20 cellular contexts compared by ENCODE assay signal in the genomic region with DNA sequence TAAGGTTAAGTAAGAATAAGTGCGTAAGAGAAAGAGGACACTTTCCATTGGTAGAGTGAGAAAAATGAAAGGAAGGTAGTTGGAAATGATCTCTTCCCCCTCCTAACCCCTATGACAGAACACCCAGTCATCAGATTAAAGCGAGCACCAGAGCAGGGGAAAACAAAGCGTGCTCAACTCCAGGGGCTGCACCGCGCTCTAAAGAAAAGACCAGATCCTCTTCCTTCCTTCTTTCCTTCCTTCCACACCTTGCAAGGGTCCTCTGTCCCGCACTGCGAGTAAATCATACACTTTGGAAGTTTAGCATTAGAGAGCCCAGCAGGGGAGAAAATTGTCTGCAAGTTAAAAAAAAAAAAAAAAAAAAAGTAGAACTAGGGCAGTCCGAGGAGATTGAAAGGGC. TPM values are rescaled to one million over a fixed set of nuclear protein-coding genes. Genes with fewer than 3 reads are reported as not detected.
DNase-seq lines count a peak whose midpoint lies in the region; TF ChIP-seq lines count a peak whose summit lies in the region.
"Had no signal": no experiment of that assay in that cellular context is flagged by ENCODE, and none has a peak within 500 bp of the region (broad histone marks: within the 10 kb centered on the region; RNA-seq: fewer than 3 reads in every experiment).

No MANE protein-coding gene starts in this region.

- H3K9me3 ChIP-seq in H9 (ENCODE audit: control insufficient read depth, low read depth, low read length), result no peaks in the 10 kb centered on the region
- H3K9me3 ChIP-seq in hepatocyte (ENCODE audit: low read depth), result no peaks in the 10 kb centered on the region
- no peaks in the 10 kb centered on the region for H3K9me3 ChIP-seq in trophoblast cell (ENCODE audit: insufficient read depth, low read depth, low read length)
- H3K9me3 ChIP-seq in CD4-positive, alpha-beta memory T cell (ENCODE audit: control insufficient read depth in 1 of 2, low read length in 2 of 2), result no peaks in the 10 kb centered on the region
- H3K9me3 ChIP-seq: SK-N-SH had no signal

- H2BK5ac ChIP-seq in H9 (ENCODE audit: insufficient read length, low read length) (no peak overlapping the region), trophoblast cell (ENCODE audit: low read depth, low read length, poor library complexity) (no peak overlapping the region)

- no peak overlapping the region for H3K23ac ChIP-seq in H9 (ENCODE audit: insufficient read length, low read depth, low read length)
- no peak overlapping the region for H3K23ac ChIP-seq in trophoblast cell (ENCODE audit: low read length)

- H3K36me3 ChIP-seq in hepatocyte (replicated peaks; ENCODE audit: insufficient read depth, low read depth) (no peaks in the 10 kb centered on the region), trophoblast cell (ENCODE audit: control insufficient read depth in 1 of 2, insufficient read depth in 2 of 2, low read length in 2 of 2) (no peaks in the 10 kb centered on the region)
- H3K36me3 ChIP-seq in CD4-positive, alpha-beta memory T cell (ENCODE audit: insufficient read depth, low read length), result no peaks in the 10 kb centered on the region
- H3K36me3 ChIP-seq: BLaER1 had no signal

- POLR2A ChIA-PET in CD4-positive, alpha-beta memory T cell (lab: Charles Lee; ENCODE audit: partially characterized antibody), result no interaction called here

- H2AFZ ChIP-seq in H9 (ENCODE audit: low read length), result no peak overlapping the region
- peak overlapping the region; percentile 75 for H2AFZ ChIP-seq in hepatocyte
- H2AFZ ChIP-seq in trophoblast cell (ENCODE audit: insufficient read depth, low read length, poor library complexity), result no peak overlapping the region

- no peak overlapping the region for H3K14ac ChIP-seq in H9 (ENCODE audit: insufficient read depth, low read length)
- no peak overlapping the region for H3K14ac ChIP-seq in trophoblast cell (ENCODE audit: low read length)

- no peak overlapping the region for H3K27ac Mint-ChIP-seq in H9
- no peak overlapping the region for H3K27ac Mint-ChIP-seq in CD4-positive, alpha-beta memory T cell
- H3K27ac Mint-ChIP-seq: activated B cell treated with CpG ODN at 0.5 μM for 24 hours; activated naive CD8-positive, alpha-beta T cell treated with anti-CD3 and anti-CD28 coated beads for 36 hours; dendritic cell treated with granulocyte-macrophage colony-stimulating factor and Interleukin-4, amounts not matched to agents 40 ng/mL and 50 ng/mL, for 4 days; stimulated activated effector memory CD8-positive, alpha-beta T cell treated with anti-CD3 and anti-CD28 coated beads, Interleukin-12 subunit alpha, Interleukin-12 subunit beta, amount 100 ng/mL, for 72 hours had no signal

- H3K27ac ChIP-seq in H9 (ENCODE audit: insufficient read length, low read depth, low read length), result no peak overlapping the region
- H3K27ac ChIP-seq in hepatocyte, result no peak overlapping the region
- H3K27ac ChIP-seq in trophoblast cell (ENCODE audit: low read depth, low read length), result no peak overlapping the region
- no peak overlapping the region for H3K27ac ChIP-seq in CD4-positive, alpha-beta memory T cell (ENCODE audit: low read depth, low read length)
- H3K27ac ChIP-seq: BLaER1 had no signal

- DNase-seq in H9, result no peak
- peak; percentile 6 for DNase-seq in SK-N-DZ (ENCODE audit: low spot score)
- DNase-seq in hepatocyte (ENCODE audit: low spot score), result no peak
- DNase-seq in trophoblast cell, result no peak
- DNase-seq in activated CD8-positive, alpha-beta memory T cell treated with anti-CD3 and anti-CD28 coated beads, Interleukin-2, amount 50 U/mL, for 4 hours, result no peak
- DNase-seq in pons (ENCODE audit: low spot score), result no peak
- DNase-seq in CD4-positive, alpha-beta memory T cell, result no peak
- DNase-seq: activated B cell treated with CpG ODN at 0.5 μM for 24 hours; activated naive CD8-positive, alpha-beta T cell treated with anti-CD3 and anti-CD28 coated beads for 36 hours; activated T-cell treated with anti-CD3 and anti-CD28 coated beads for 4 hours; EL; Karpas-422; NCI-H187 treated with DMSO at 0.1 percent for 48 hours; stimulated activated CD4-positive, alpha-beta T cell treated with anti-CD3 and anti-CD28 coated beads, Interleukin-4, amount 100 ng/mL, for 24 hours had no signal

- no peak overlapping the region for H4K12ac ChIP-seq in trophoblast cell (ENCODE audit: low read depth, low read length)

- H2BK12ac ChIP-seq in H9 (ENCODE audit: insufficient read length, low read depth, low read length) (no peak overlapping the region), trophoblast cell (ENCODE audit: low read length) (no peak overlapping the region)

- H3K4me2 ChIP-seq in H9 (ENCODE audit: insufficient read depth, insufficient read length, low read length) (peak overlapping the region; percentile 82), hepatocyte (peak overlapping the region; percentile 96), trophoblast cell (ENCODE audit: low read length) (peak overlapping the region; percentile 83)
- H3K4me2 ChIP-seq: BLaER1 had no signal

- H2BK15ac ChIP-seq in H9 (ENCODE audit: low read depth, low read length), result no peak overlapping the region

- H2AK5ac ChIP-seq in H9 (ENCODE audit: insufficient read length, low read length), result no peak overlapping the region
- H2AK5ac ChIP-seq in trophoblast cell (ENCODE audit: low read length), result no peak overlapping the region

- H4K5ac ChIP-seq in H9 (ENCODE audit: insufficient read length, low read depth, low read length), result no peak overlapping the region

- H3K79me1 ChIP-seq in H9 (ENCODE audit: insufficient read depth, low read depth, low read length, poor library complexity, severe bottlenecking) (no peaks in the 10 kb centered on the region), trophoblast cell (ENCODE audit: low read length) (no peaks in the 10 kb centered on the region)

- peaks cover 4% of the 10 kb centered on the region for H3K23me2 ChIP-seq in H9 (ENCODE audit: insufficient read length, low read depth, low read length, poor library complexity, severe bottlenecking)

- no peaks in the 10 kb centered on the region; a peak in 1 of 5 replicates for H3K9me3 Mint-ChIP-seq in H9
- peaks cover 0 to 21% (median 11%) of the 10 kb centered on the region in 8 donors for H3K9me3 Mint-ChIP-seq in CD4-positive, alpha-beta memory T cell
- H3K9me3 Mint-ChIP-seq: activated B cell treated with CpG ODN at 0.5 μM for 24 hours; dendritic cell treated with granulocyte-macrophage colony-stimulating factor and Interleukin-4, amounts not matched to agents 40 ng/mL and 50 ng/mL, for 4 days had no signal

- H2BK120ac ChIP-seq in H9 (ENCODE audit: low read depth, low read length, poor library complexity, severe bottlenecking) (no peak overlapping the region), trophoblast cell (ENCODE audit: insufficient read depth, low read length, poor library complexity) (no peak overlapping the region)

- no peaks in the 10 kb centered on the region for H3K9me2 ChIP-seq in hepatocyte (replicated peaks; ENCODE audit: insufficient read depth)
- H3K9me2 ChIP-seq: SK-N-SH had no signal

- CTCF ChIA-PET in CD4-positive, alpha-beta memory T cell (lab: Charles Lee; ENCODE audit: partially characterized antibody), result no interaction called here

- H3K4me3 ChIP-seq in hepatocyte (peak overlapping the region; percentile 53), trophoblast cell (ENCODE audit: low read depth, low read length) (no peak overlapping the region)
- no peak overlapping the region for H3K4me3 ChIP-seq in CD4-positive, alpha-beta memory T cell (ENCODE audit: low read length in 2 of 2)
- H3K4me3 ChIP-seq: BLaER1 had no signal

- H4K8ac ChIP-seq in H9 (replicated peaks; ENCODE audit: insufficient read length, low read depth, low read length), result no peak overlapping the region
- no peak overlapping the region for H4K8ac ChIP-seq in trophoblast cell (ENCODE audit: low read depth, low read length)

- peak overlapping the region; percentile 84 to 88 for H3K4me3 Mint-ChIP-seq in H9
- H3K4me3 Mint-ChIP-seq in CD4-positive, alpha-beta memory T cell, result peak overlapping the region in 1 of 8 donors; percentile 40
- H3K4me3 Mint-ChIP-seq: activated B cell treated with CpG ODN at 0.5 μM for 24 hours; activated naive CD8-positive, alpha-beta T cell treated with anti-CD3 and anti-CD28 coated beads for 36 hours; dendritic cell treated with granulocyte-macrophage colony-stimulating factor and Interleukin-4, amounts not matched to agents 40 ng/mL and 50 ng/mL, for 4 days; stimulated activated effector memory CD8-positive, alpha-beta T cell treated with anti-CD3 and anti-CD28 coated beads, Interleukin-12 subunit alpha, Interleukin-12 subunit beta, amount 100 ng/mL, for 72 hours had no signal

- H3T11ph ChIP-seq in H9 (ENCODE audit: low read length), result no peak overlapping the region

- TF ChIP-seq CTCF in H9 (conservative IDR thresholded peaks at IDR 0.05) (no peak), hepatocyte (IDR thresholded peaks at IDR 0.05; ENCODE audit: poor library complexity) (no peak)

- H3K4me1 ChIP-seq in H9 (ENCODE audit: insufficient read depth, low read length) (no peaks in the 10 kb centered on the region), hepatocyte (ENCODE audit: insufficient read depth) (no peaks in the 10 kb centered on the region), trophoblast cell (ENCODE audit: control insufficient read depth in 1 of 2, insufficient read depth in 2 of 2, low read length in 2 of 2) (peaks cover 8 to 10% of the 10 kb centered on the region in 2 experiments)
- no peaks in the 10 kb centered on the region for H3K4me1 ChIP-seq in CD4-positive, alpha-beta memory T cell (ENCODE audit: insufficient read depth, low read length)
- H3K4me1 ChIP-seq: BLaER1 had no signal

- no peaks in the 10 kb centered on the region for H4K20me1 ChIP-seq in H9 (ENCODE audit: control insufficient read depth, insufficient read depth, insufficient read length)
- H4K20me1 ChIP-seq in hepatocyte (ENCODE audit: insufficient read depth, poor library complexity, severe bottlenecking), result no peaks in the 10 kb centered on the region
- H4K20me1 ChIP-seq: BLaER1 had no signal

- H3K4ac ChIP-seq in H9 (ENCODE audit: low read depth, low read length) (no peak overlapping the region), trophoblast cell (ENCODE audit: low read depth, low read length) (no peak overlapping the region)

- H3K56ac ChIP-seq in H9 (ENCODE audit: insufficient read length, low read depth, low read length), result no peak overlapping the region

- H3K18ac ChIP-seq in H9 (ENCODE audit: insufficient read length, low read depth, low read length) (no peak overlapping the region), trophoblast cell (ENCODE audit: low read length) (no peak overlapping the region)

- no peak overlapping the region for H2BK20ac ChIP-seq in H9 (ENCODE audit: low read depth, low read length, poor library complexity, severe bottlenecking)

- peaks cover 12% of the 10 kb centered on the region; the same call in 1 of the 2 replicates for H3K27me3 ChIP-seq in H9 (ENCODE audit: insufficient read depth, low read length)
- H3K27me3 ChIP-seq in hepatocyte, result peaks cover 22% of the 10 kb centered on the region
- H3K27me3 ChIP-seq in trophoblast cell (ENCODE audit: insufficient read depth, low read length), result peaks cover 3% of the 10 kb centered on the region
- H3K27me3 ChIP-seq in CD4-positive, alpha-beta memory T cell (ENCODE audit: insufficient read depth, low read length), result no peaks in the 10 kb centered on the region
- H3K27me3 ChIP-seq: BLaER1 had no signal

- intact Hi-C loops in CD4-positive, alpha-beta memory T cell (cut with micrococcal nuclease), result no loop called here

- peaks cover 19 to 30% of the 10 kb centered on the region in 2 experiments for H3K4me1 Mint-ChIP-seq in H9
- no peaks in the 10 kb centered on the region for H3K4me1 Mint-ChIP-seq in CD4-positive, alpha-beta memory T cell
- H3K4me1 Mint-ChIP-seq: activated B cell treated with CpG ODN at 0.5 μM for 24 hours; activated naive CD8-positive, alpha-beta T cell treated with anti-CD3 and anti-CD28 coated beads for 36 hours; stimulated activated effector memory CD8-positive, alpha-beta T cell treated with anti-CD3 and anti-CD28 coated beads, Interleukin-12 subunit alpha, Interleukin-12 subunit beta, amount 100 ng/mL, for 72 hours had no signal

- H3K36me3 Mint-ChIP-seq in H9 (ENCODE audit: insufficient read depth in 1 of 3, low read depth in 3 of 3), result no peaks in the 10 kb centered on the region
- no peaks in the 10 kb centered on the region for H3K36me3 Mint-ChIP-seq in CD4-positive, alpha-beta memory T cell
- H3K36me3 Mint-ChIP-seq: activated naive CD8-positive, alpha-beta T cell treated with anti-CD3 and anti-CD28 coated beads for 36 hours; stimulated activated effector memory CD8-positive, alpha-beta T cell treated with anti-CD3 and anti-CD28 coated beads, Interleukin-12 subunit alpha, Interleukin-12 subunit beta, amount 100 ng/mL, for 72 hours had no signal

- H3K9ac ChIP-seq in H9 (ENCODE audit: extremely low read depth, insufficient read length, low read length), result no peak overlapping the region
- H3K9ac ChIP-seq in trophoblast cell (ENCODE audit: low read length), result no peak overlapping the region
- H3K9ac ChIP-seq: BLaER1, SK-N-SH had no signal

- H3K79me2 ChIP-seq in H9 (ENCODE audit: insufficient read depth, low read length) (no peaks in the 10 kb centered on the region), hepatocyte (no peaks in the 10 kb centered on the region), trophoblast cell (ENCODE audit: control insufficient read depth, insufficient read depth, low read length, poor library complexity) (no peaks in the 10 kb centered on the region)

- H3K27me3 Mint-ChIP-seq in H9 (ENCODE audit: low read depth), result peaks cover 59% of the 10 kb centered on the region
- H3K27me3 Mint-ChIP-seq in CD4-positive, alpha-beta memory T cell, result peaks cover 1 to 4% of the 10 kb centered on the region in 2 donors

- no peak overlapping the region for H4K91ac ChIP-seq in H9 (ENCODE audit: insufficient read length, low read depth, low read length)
- H4K91ac ChIP-seq in trophoblast cell (ENCODE audit: low read depth, low read length), result no peak overlapping the region

- WGBS in H9 (ENCODE audit: extremely low coverage, insufficient read length, low lambda C conversion rate), result no CpG with 5 or more reads among the region's 8 CpGs
- 8% methylated on average over 8 of the region's 8 CpGs for WGBS in hepatocyte (ENCODE audit: low lambda C conversion rate, missing lambda C conversion rate)
- no CpG with 5 or more reads among the region's 8 CpGs for WGBS in trophoblast cell (ENCODE audit: extremely low coverage, insufficient coverage, insufficient read length)

RNA-seq across cellular contexts. Expression of gene CDH7, which starts 0.9 kb away (rescaled TPM):
- total RNA-seq in H9 (2021), result 0.13 and 0.29 TPM in 2 replicates
- polyA plus RNA-seq in SK-N-DZ (2014; cell fraction: cytosol; rRNA removed), result 0.08 and 0.43 TPM in 2 replicates
- 0.22 and 0.24 TPM in 2 replicates for polyA plus RNA-seq in SK-N-DZ (2014; cell fraction: nucleus; rRNA removed)
- total RNA-seq in hepatocyte, result 2.8 and 2.9 TPM in 2 replicates
- polyA plus RNA-seq in hepatocyte, result 3.7 and 5.1 TPM in 2 replicates
- polyA plus RNA-seq in trophoblast cell (2013), result 0.73 and 0.76 TPM in 2 replicates
- not detected for total RNA-seq in CD4-positive, alpha-beta memory T cell
- not detected for polyA plus RNA-seq in CD4-positive, alpha-beta memory T cell
- total RNA-seq: activated B cell treated with CpG ODN at 0.5 μM for 24 hours; activated naive CD8-positive, alpha-beta T cell treated with anti-CD3 and anti-CD28 coated beads for 36 hours; fibroblast of lung; mononuclear cell had no signal
- polyA plus RNA-seq: fibroblast of lung, SK-N-SH had no signal
